Comparison of ENCODE assay signal across 8 cellular contexts in the genomic region with DNA sequence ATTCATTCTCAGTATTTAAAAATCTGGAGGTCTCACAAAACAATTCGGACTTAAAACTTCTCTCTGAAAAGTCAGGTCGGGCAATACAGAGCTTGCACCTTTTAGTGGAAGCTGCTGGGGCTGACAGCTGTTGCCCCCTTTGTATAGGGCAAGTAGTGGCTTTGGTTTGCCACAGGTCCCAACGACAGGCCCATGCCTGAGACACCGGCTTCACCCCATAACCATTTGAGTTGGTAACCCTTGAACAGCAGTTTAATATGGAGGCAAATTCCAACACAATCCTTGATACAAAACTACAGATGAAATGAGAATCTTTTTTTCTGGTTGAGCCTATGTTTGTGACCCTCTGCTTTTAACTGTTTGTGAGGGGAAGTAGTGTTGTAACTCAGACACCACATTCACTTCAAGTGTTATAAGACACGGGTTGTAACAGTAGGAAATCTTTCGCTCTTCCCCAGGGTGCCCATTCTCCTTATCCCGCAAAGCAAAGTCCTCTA. TPM values are rescaled to one million over a fixed set of nuclear protein-coding genes. Genes with fewer than 3 reads are reported as not detected.
DNase-seq lines count a peak whose midpoint lies in the region; ATAC-seq and TF ChIP-seq lines count a peak whose summit lies in the region.

No MANE protein-coding gene starts in this region.

- no peak for TF ChIP-seq POLR2A in adrenal gland (IDR thresholded peaks at IDR 0.05)
- no peak for TF ChIP-seq POLR2A in uterus (IDR thresholded peaks at IDR 0.05)

- H3K9me3 Mint-ChIP-seq in activated naive CD4-positive, alpha-beta T cell treated with anti-CD3 and anti-CD28 coated beads, Interleukin-2, amount 50 U/mL, for 24 hours = no peaks in the 10 kb centered on the region

- no peak for DNase-seq in activated naive CD4-positive, alpha-beta T cell treated with Interleukin-2 at 50 U/mL for 16 hours
- DNase-seq in adrenal gland = no peak
- no peak for DNase-seq in uterus
- no peak for DNase-seq in mucosa of descending colon
- DNase-seq in Kasumi-1 (lab: John Stamatoyannopoulos, UW) = no peak
- no peak for DNase-seq in DMS79 (lab: John Stamatoyannopoulos, UW)

- H3K4me1 Mint-ChIP-seq in activated naive CD4-positive, alpha-beta T cell treated with anti-CD3 and anti-CD28 coated beads, Interleukin-2, amount 50 U/mL, for 24 hours = peaks cover 69% of the 10 kb centered on the region

- TF ChIP-seq CTCF in adrenal gland (IDR thresholded peaks at IDR 0.05) (peak in 1 of 6 experiments; percentile 9), uterus (IDR thresholded peaks at IDR 0.05) (no peak), mucosa of descending colon (IDR thresholded peaks at IDR 0.05) (no peak)

- H3K4me3 Mint-ChIP-seq in activated naive CD4-positive, alpha-beta T cell treated with anti-CD3 and anti-CD28 coated beads, Interleukin-2, amount 50 U/mL, for 24 hours = peak overlapping the region; percentile 94

- H3K4me1 ChIP-seq in adrenal gland (replicated peaks in 1 of 2) = peaks cover 44 to 55% of the 10 kb centered on the region in 2 donors
- peaks cover 39% of the 10 kb centered on the region for H3K4me1 ChIP-seq in mesodermal cell (ENCODE audit: control insufficient read depth, insufficient read depth, low read length, poor library complexity, severe bottlenecking)
- H3K4me1 ChIP-seq in uterus = peaks cover 0 to 8% of the 10 kb centered on the region in 2 donors
- H3K4me1 ChIP-seq in mucosa of descending colon (ENCODE audit: low read depth) = peaks cover 50% of the 10 kb centered on the region

- H3K27ac Mint-ChIP-seq in activated naive CD4-positive, alpha-beta T cell treated with anti-CD3 and anti-CD28 coated beads, Interleukin-2, amount 50 U/mL, for 24 hours = peak overlapping the region; percentile 98

- intact Hi-C loops in adrenal gland (cut with DNase I) = no loop called here
- intact Hi-C loops in uterus (cut with DNase I; ENCODE audit: low total_unique reads) = no loop called here
- intact Hi-C loops in mucosa of descending colon (cut with DNase I, micrococcal nuclease) = no loop called here

- H3K4me3 ChIP-seq in adrenal gland (peak overlapping the region in 1 of 4 donors; percentile 72), mesodermal cell (ENCODE audit: extremely low read depth, insufficient read depth, low read length, poor library complexity, severe bottlenecking) (peak overlapping the region; percentile 72), uterus (peak overlapping the region; percentile 55 to 57), mucosa of descending colon (no peak overlapping the region)

- no peaks in the 10 kb centered on the region for H3K36me3 Mint-ChIP-seq in activated naive CD4-positive, alpha-beta T cell treated with anti-CD3 and anti-CD28 coated beads, Interleukin-2, amount 50 U/mL, for 24 hours

- 22 to 28% (median 25%) methylated on average over 7 of the region's 7 CpGs for WGBS in adrenal gland, 4 donors
- 46 to 77% methylated on average over 2 of the region's 7 CpGs for WGBS in mesodermal cell (ENCODE audit: insufficient coverage in 2 of 2), 2 experiments

- H3K27ac ChIP-seq in adrenal gland (peak overlapping the region; percentile 70 to 97 (median 95)), mesodermal cell (ENCODE audit: low read depth, low read length, severe bottlenecking) (peak overlapping the region; percentile 92), uterus (peak overlapping the region; percentile 85 to 89)

- no peaks in the 10 kb centered on the region for H3K9me3 ChIP-seq in adrenal gland (replicated peaks in 1 of 3)
- H3K9me3 ChIP-seq in mesodermal cell (ENCODE audit: control insufficient read depth, low read length) = no peaks in the 10 kb centered on the region
- H3K9me3 ChIP-seq in uterus = no peaks in the 10 kb centered on the region
- no peaks in the 10 kb centered on the region for H3K9me3 ChIP-seq in mucosa of descending colon

- no peaks in the 10 kb centered on the region for H3K27me3 Mint-ChIP-seq in activated naive CD4-positive, alpha-beta T cell treated with anti-CD3 and anti-CD28 coated beads, Interleukin-2, amount 50 U/mL, for 24 hours

- no peak for ATAC-seq in mucosa of descending colon

- H3K27me3 ChIP-seq in adrenal gland (no peaks in the 10 kb centered on the region), uterus (no peaks in the 10 kb centered on the region)

- H3K36me3 ChIP-seq in adrenal gland (replicated peaks in 1 of 2) (no peaks in the 10 kb centered on the region), mesodermal cell (ENCODE audit: control insufficient read depth, insufficient read depth, low read length) (peaks cover 7% of the 10 kb centered on the region), uterus (no peaks in the 10 kb centered on the region), mucosa of descending colon (ENCODE audit: low read depth) (no peaks in the 10 kb centered on the region)

RNA-seq across cellular contexts. Expression of a gene that starts 0.8 kb away (rescaled TPM):
- total RNA-seq in adrenal gland = 100 to 1,000 TPM in 6 of 8 donors, 10 to 100 TPM in 2; 68.1 to 236 (median 136) TPM
- polyA plus RNA-seq in adrenal gland = 100 to 1,000 TPM in 1 of 3 donors, 10 to 100 TPM in 2; 84.8 to 279 (median 85.2) TPM
- 80.8 TPM for polyA plus RNA-seq in mesodermal cell (2013, experiment 1 of 2)
- polyA plus RNA-seq in mesodermal cell (2013, experiment 2 of 2) = 81.5 TPM
- 10 to 100 TPM; 13.0 to 98.8 (median 15.5) TPM for total RNA-seq in uterus
- total RNA-seq in mucosa of descending colon = 10 to 100 TPM; 40.6 to 90.5 (median 65.5) TPM
